ENCODE assay signal across 18 cellular contexts in genomic region chr7:69465262-69465661, GRCh38.
"Had no signal": no experiment of that assay in that cellular context is flagged by ENCODE, and none has a peak within 500 bp of the region (broad histone marks: within the 10 kb centered on the region; RNA-seq: fewer than 3 reads in every experiment).

No MANE protein-coding gene starts in this region.

- DNase-seq: hypothalamus; islet precursor cell; left ventricle myocardium inferior; mesendoderm; naive B cell; natural killer cell; nephron progenitor cell; occipital lobe; right lobe of liver; stimulated activated CD4-positive, alpha-beta T cell treated with anti-CD3 and anti-CD28 coated beads, Interleukin-12 subunit alpha, Interleukin-12 subunit beta, amount 100 ng/mL, for 4 hours; stimulated activated CD4-positive, alpha-beta T cell treated with anti-CD3 and anti-CD28 coated beads, Interleukin-15, amount 100 ng/mL, for 24 hours; stimulated activated CD4-positive, alpha-beta T cell treated with anti-CD3 and anti-CD28 coated beads, Interleukin-2, amount 100 ng/mL, for 24 hours; stimulated activated CD4-positive, alpha-beta T cell treated with anti-CD3 and anti-CD28 coated beads, Interleukin-4, amount 100 ng/mL, for 24 hours; stimulated activated naive CD4-positive, alpha-beta T cell; tibial artery; trophoblast cell; upper lobe of right lung had no signal

- ATAC-seq: natural killer cell; right lobe of liver; stimulated activated effector memory CD8-positive, alpha-beta T cell treated with anti-CD3 and anti-CD28 coated beads, Interleukin-12 subunit alpha, Interleukin-12 subunit beta, amount 100 ng/mL, for 72 hours; upper lobe of right lung had no signal
